Comparison of ENCODE assay signal across 8 cellular contexts in genomic region chr19:1206063-1206732, GRCh38. TPM values are rescaled to one million over a fixed set of nuclear protein-coding genes. Genes with fewer than 3 reads are reported as not detected.
DNase-seq lines count a peak whose midpoint lies in the region; ATAC-seq and TF ChIP-seq lines count a peak whose summit lies in the region.

No MANE protein-coding gene starts in this region.

- peak overlapping the region; percentile 93 for H3K9ac ChIP-seq in trophoblast cell (ENCODE audit: low read length)

- H2AFZ ChIP-seq in trophoblast cell (ENCODE audit: insufficient read depth, low read length, poor library complexity): no peak overlapping the region

- peak overlapping the region; percentile 58 for H4K91ac ChIP-seq in trophoblast cell (ENCODE audit: low read depth, low read length)

- peak overlapping the region; percentile 46 for H2BK5ac ChIP-seq in trophoblast cell (ENCODE audit: low read depth, low read length, poor library complexity)

- peak overlapping the region; percentile 70 for H3K18ac ChIP-seq in trophoblast cell (ENCODE audit: low read length)

- no peak for ATAC-seq in RWPE2 (ENCODE audit: low read depth)
- ATAC-seq in HG03095 (IDR thresholded peaks at IDR 0.05; ENCODE audit: unreplicated experiment): no peak

- H3K27me3 ChIP-seq in GM06990 (replicated peaks; ENCODE audit: control insufficient read depth, insufficient read depth, low read length): no peaks in the 10 kb centered on the region
- no peaks in the 10 kb centered on the region for H3K27me3 ChIP-seq in RWPE2 (ENCODE audit: insufficient read depth, poor library complexity, severe bottlenecking)
- H3K27me3 ChIP-seq in esophagus squamous epithelium: no peaks in the 10 kb centered on the region
- H3K27me3 ChIP-seq in trophoblast cell (ENCODE audit: insufficient read depth, low read length): no peaks in the 10 kb centered on the region

- no peak for TF ChIP-seq POLR2A in esophagus squamous epithelium (IDR thresholded peaks at IDR 0.05)

- peak; percentile 34 for DNase-seq in GM06990 (ENCODE audit: extremely low read depth, insufficient read length)
- peak; percentile 53 for DNase-seq in RWPE2 (ENCODE audit: low spot score)
- DNase-seq in esophagus squamous epithelium (lab: John Stamatoyannopoulos, UW): no peak
- no peak for DNase-seq in trophoblast cell
- no peak for DNase-seq in foreskin melanocyte
- no peak for DNase-seq in ecto neural progenitor cell (ENCODE audit: low spot score)
- no peak for DNase-seq in NCI-H526 (lab: John Stamatoyannopoulos, UW)

- peak overlapping the region; percentile 5 for H4K12ac ChIP-seq in trophoblast cell (ENCODE audit: low read depth, low read length)

- H3K27ac ChIP-seq in RWPE2 (ENCODE audit: poor library complexity, severe bottlenecking) (peak overlapping the region; percentile 93), esophagus squamous epithelium (peak overlapping the region; percentile 85 to 91 (median 88)), trophoblast cell (ENCODE audit: low read depth, low read length) (no peak overlapping the region)

- H2AK5ac ChIP-seq in trophoblast cell (ENCODE audit: low read length): peak overlapping the region; percentile 70

- H3K9me3 ChIP-seq in RWPE2 (ENCODE audit: severe bottlenecking) (no peaks in the 10 kb centered on the region), esophagus squamous epithelium (no peaks in the 10 kb centered on the region), trophoblast cell (ENCODE audit: insufficient read depth, low read depth, low read length) (no peaks in the 10 kb centered on the region)

- peaks cover 6% of the 10 kb centered on the region for H3K79me1 ChIP-seq in trophoblast cell (ENCODE audit: low read length)

- peak overlapping the region; percentile 75 for H3K14ac ChIP-seq in trophoblast cell (ENCODE audit: low read length)

- peak overlapping the region; percentile 85 for H3K4me2 ChIP-seq in trophoblast cell (ENCODE audit: low read length)

- peaks cover 21% of the 10 kb centered on the region for H3K79me2 ChIP-seq in trophoblast cell (ENCODE audit: control insufficient read depth, insufficient read depth, low read length, poor library complexity)

- H3K4me1 ChIP-seq in RWPE2 (ENCODE audit: insufficient read depth, poor library complexity, severe bottlenecking) (peaks cover 23% of the 10 kb centered on the region), esophagus squamous epithelium (peaks cover 38 to 71% (median 39%) of the 10 kb centered on the region in 3 donors), trophoblast cell (ENCODE audit: control insufficient read depth in 1 of 2, insufficient read depth in 2 of 2, low read length in 2 of 2) (peaks cover 9 to 22% of the 10 kb centered on the region in 2 experiments)

- WGBS in esophagus squamous epithelium, 2 donors: 0% methylated on average over 3 to 25 of the region's 90 CpGs
- no CpG with 5 or more reads among the region's 90 CpGs for WGBS in trophoblast cell (ENCODE audit: extremely low coverage, insufficient coverage, insufficient read length)

- H2BK12ac ChIP-seq in trophoblast cell (ENCODE audit: low read length): no peak overlapping the region

- peak overlapping the region; percentile 94 for H3K4ac ChIP-seq in trophoblast cell (ENCODE audit: low read depth, low read length)

- no peak overlapping the region for H2BK120ac ChIP-seq in trophoblast cell (ENCODE audit: insufficient read depth, low read length, poor library complexity)

- no peak for TF ChIP-seq CTCF in GM06990 (IDR thresholded peaks at IDR 0.05; ENCODE audit: insufficient read depth, low read length, poor library complexity, severe bottlenecking)
- no peak for TF ChIP-seq CTCF in RWPE2 (IDR thresholded peaks at IDR 0.05; ENCODE audit: poor library complexity, severe bottlenecking)
- TF ChIP-seq CTCF in esophagus squamous epithelium (IDR thresholded peaks at IDR 0.05): no peak

- H3K4me3 ChIP-seq in GM06990 (replicated peaks; ENCODE audit: low read depth, low read length) (peak overlapping the region; percentile 89), RWPE2 (ENCODE audit: severe bottlenecking) (peak overlapping the region; percentile 92), esophagus squamous epithelium (peak overlapping the region; percentile 59 to 81 (median 71)), trophoblast cell (ENCODE audit: low read depth, low read length) (peak overlapping the region; percentile 89)

- H3K36me3 ChIP-seq in GM06990 (ENCODE audit: control insufficient read depth, insufficient read depth, low read length) (peaks cover 3% of the 10 kb centered on the region), RWPE2 (ENCODE audit: low read depth) (peaks cover 9% of the 10 kb centered on the region), esophagus squamous epithelium (peaks cover 0 to 14% (median 0%) of the 10 kb centered on the region in 3 donors), trophoblast cell (ENCODE audit: control insufficient read depth in 1 of 2, insufficient read depth in 2 of 2, low read length in 2 of 2) (peaks cover 8 to 12% of the 10 kb centered on the region in 2 experiments)

- peak overlapping the region; percentile 45 for H4K8ac ChIP-seq in trophoblast cell (ENCODE audit: low read depth, low read length)

- H3K23ac ChIP-seq in trophoblast cell (ENCODE audit: low read length): no peak overlapping the region

- intact Hi-C loops in esophagus squamous epithelium (cut with DNase I): no loop called here

RNA-seq across cellular contexts. Expression of gene STK11, which starts 0.6 kb away (rescaled TPM):
- total RNA-seq in esophagus squamous epithelium: 10 to 100 TPM; 59.3 to 68.5 (median 61.6) TPM
- polyA plus RNA-seq in trophoblast cell (2013): 32.9 and 33.1 TPM in 2 replicates

RNA-seq across cellular contexts. Expression of gene CBARP, which starts 31.6 kb away (rescaled TPM):
- total RNA-seq in esophagus squamous epithelium: 1 to 10 TPM in 3 of 4 donors, under 1 TPM in 1; 0.38 to 1.6 (median 1.2) TPM
- polyA plus RNA-seq in trophoblast cell (2013): 3.7 and 4.2 TPM in 2 replicates

RNA-seq across cellular contexts. Expression of gene SBNO2, which starts 32.1 kb away (rescaled TPM):
- 10 to 100 TPM; 31.3 to 84.3 (median 68.3) TPM for total RNA-seq in esophagus squamous epithelium
- 21.2 and 22.5 TPM in 2 replicates for polyA plus RNA-seq in trophoblast cell (2013)

RNA-seq across cellular contexts. Expression of gene ATP5F1D, which starts 35.4 kb away (rescaled TPM):
- total RNA-seq in esophagus squamous epithelium: 100 to 1,000 TPM in 3 of 4 donors, 10 to 100 TPM in 1; 83.4 to 171 (median 132) TPM
- 106 and 107 TPM in 2 replicates for polyA plus RNA-seq in trophoblast cell (2013)

RNA-seq across cellular contexts. Expression of gene MIDN, which starts 42.2 kb away (rescaled TPM):
- total RNA-seq in esophagus squamous epithelium: 10 to 100 TPM; 12.4 to 65.0 (median 40.4) TPM
- polyA plus RNA-seq in trophoblast cell (2013): 159 and 165 TPM in 2 replicates

Comparison
In these comparisons a context has a peak if more than half of its experiments do, and no peak if none do; other contexts are left out.
1. DNase-seq: peak in GM06990 (single experiment) and RWPE2 (single experiment); none in esophagus squamous epithelium (single experiment), trophoblast cell (0 of 2), foreskin melanocyte (single experiment), ecto neural progenitor cell (single experiment) and NCI-H526 (0 of 2).
2. Peak in every context shown above with its lines, with median percentiles within 50 percentile points of each other: H3K4me3 ChIP-seq.